21 cellular contexts compared by ENCODE assay signal in genomic region chr19:10043286-10043927, GRCh38. TPM values are rescaled to one million over a fixed set of nuclear protein-coding genes. Genes with fewer than 3 reads are reported as not detected.
DNase-seq lines count a peak whose midpoint lies in the region; ATAC-seq and TF ChIP-seq lines count a peak whose summit lies in the region.
"Had no signal": no experiment of that assay in that cellular context is flagged by ENCODE, and none has a peak within 500 bp of the region (broad histone marks: within the 10 kb centered on the region; RNA-seq: fewer than 3 reads in every experiment).

No MANE protein-coding gene starts in this region.

- no peaks in the 10 kb centered on the region for H3K79me1 ChIP-seq in mesendoderm (ENCODE audit: low read length)

- no peak overlapping the region for H3K4ac ChIP-seq in mesendoderm (ENCODE audit: low read depth, low read length)

- H2AK5ac ChIP-seq in mesendoderm (ENCODE audit: low read length), result no peak overlapping the region

- H3K56ac ChIP-seq in mesendoderm (ENCODE audit: low read length), result no peak overlapping the region

- H3K4me3 ChIP-seq in LNCaP clone FGC (ENCODE audit: low read depth, low read length), result no peak overlapping the region
- H3K4me3 ChIP-seq in astrocyte of the spinal cord (ENCODE audit: low read depth, low read length), result no peak overlapping the region
- H3K4me3 ChIP-seq in mesendoderm (ENCODE audit: low read length), result peak overlapping the region; percentile 22
- H3K4me3 ChIP-seq: stomach had no signal

- TF ChIP-seq CTCF in LNCaP clone FGC (IDR thresholded peaks at IDR 0.05; ENCODE audit: control insufficient read depth, extremely low read depth, insufficient read depth) (no peak), astrocyte of the spinal cord (IDR thresholded peaks at IDR 0.05; ENCODE audit: low read depth, low read length) (no peak)

- no peak overlapping the region for H3K4me2 ChIP-seq in mesendoderm (ENCODE audit: low read length)
- H3K4me2 ChIP-seq: KMS-11 had no signal

- no peaks in the 10 kb centered on the region for H3K79me2 ChIP-seq in mesendoderm (ENCODE audit: control insufficient read depth, insufficient read depth, low read length)

- H3K9me3 Mint-ChIP-seq in immature natural killer cell, result peaks cover 0 to 6% (median under 1%) of the 10 kb centered on the region in 6 donors

- H2BK5ac ChIP-seq in mesendoderm (ENCODE audit: low read length), result no peak overlapping the region

- H2BK120ac ChIP-seq in mesendoderm (ENCODE audit: low read depth, low read length), result no peak overlapping the region

- H4K8ac ChIP-seq in mesendoderm (ENCODE audit: low read depth, low read length), result no peak overlapping the region

- H3K36me3 Mint-ChIP-seq in immature natural killer cell, result no peaks in the 10 kb centered on the region
- H3K36me3 Mint-ChIP-seq: CD14-positive monocyte had no signal

- H4K5ac ChIP-seq in mesendoderm (ENCODE audit: low read length), result no peak overlapping the region

- peaks cover 0 to 2% of the 10 kb centered on the region in 2 donors for H3K4me1 Mint-ChIP-seq in immature natural killer cell
- H3K4me1 Mint-ChIP-seq: activated B cell treated with CpG ODN at 0.5 μM for 24 hours, CD14-positive monocyte had no signal

- H2BK15ac ChIP-seq in mesendoderm (replicated peaks; ENCODE audit: low read depth), result no peak overlapping the region

- WGBS in mesendoderm (ENCODE audit: extremely low coverage, insufficient coverage, low lambda C conversion rate), result no CpG with 5 or more reads among the region's 4 CpGs

- no peaks in the 10 kb centered on the region for H3K36me3 ChIP-seq in mesendoderm (ENCODE audit: control insufficient read depth, insufficient read depth, low read length)
- H3K36me3 ChIP-seq: stomach had no signal

- no peak for ATAC-seq in GM19467 (IDR thresholded peaks at IDR 0.05; ENCODE audit: unreplicated experiment)
- ATAC-seq: SK-N-SH treated with all-trans-retinoic acid at 6 μM for 48 hours had no signal

- no peak overlapping the region for H3K27ac Mint-ChIP-seq in immature natural killer cell
- H3K27ac Mint-ChIP-seq: activated B cell treated with CpG ODN at 0.5 μM for 24 hours; activated naive CD4-positive, alpha-beta T cell treated with anti-CD3 and anti-CD28 coated beads for 36 hours had no signal

- no peak overlapping the region for H3K9ac ChIP-seq in mesendoderm (ENCODE audit: low read length)
- H3K9ac ChIP-seq: KMS-11 had no signal

- no peaks in the 10 kb centered on the region for H3K4me1 ChIP-seq in mesendoderm (ENCODE audit: control insufficient read depth, low read depth, low read length)
- H3K4me1 ChIP-seq: stomach had no signal

- H3K18ac ChIP-seq in mesendoderm (ENCODE audit: low read length), result no peak overlapping the region

- in situ Hi-C loops in G401 (cut with HindIII; ENCODE audit: low sequenced_read_pairs), result no loop called here
- in situ Hi-C loops in astrocyte of the spinal cord (cut with HindIII; ENCODE audit: low sequenced_read_pairs), result no loop called here

- H3K23ac ChIP-seq in mesendoderm (ENCODE audit: low read length), result no peak overlapping the region

- H3K27ac ChIP-seq in mesendoderm (ENCODE audit: low read depth, low read length), result no peak overlapping the region
- H3K27ac ChIP-seq: KMS-11, stomach had no signal

- H3K27me3 ChIP-seq in mesendoderm (ENCODE audit: insufficient read depth, low read length, poor library complexity), result no peaks in the 10 kb centered on the region

- H3K4me3 Mint-ChIP-seq in immature natural killer cell, result no peak overlapping the region
- H3K4me3 Mint-ChIP-seq: activated B cell treated with CpG ODN at 0.5 μM for 24 hours; activated naive CD4-positive, alpha-beta T cell treated with anti-CD3 and anti-CD28 coated beads for 36 hours; CD14-positive monocyte had no signal

- DNase-seq in G401 (ENCODE audit: low spot score) (peak; percentile 1), LNCaP clone FGC (ENCODE audit: low read depth) (peak; percentile 8), astrocyte of the spinal cord (ENCODE audit: low read depth, low spot score) (peak; percentile 65), mesendoderm (peak; percentile 72), dedifferentiated amniotic fluid mesenchymal stem cell (ENCODE audit: extremely low spot score) (no peak), immature natural killer cell (no peak)
- no peak for DNase-seq in activated CD4-positive, alpha-beta T cell treated with anti-CD3 and anti-CD28 coated beads for 1 hour
- DNase-seq: activated B cell treated with CpG ODN at 0.5 μM for 24 hours; activated CD8-positive, alpha-beta memory T cell treated with anti-CD3 and anti-CD28 coated beads, Interleukin-2, amount 50 U/mL, for 4 hours; activated naive CD4-positive, alpha-beta T cell treated with anti-CD3 and anti-CD28 coated beads for 36 hours; GF-D8; GOT3; nucleus accumbens; stomach had no signal

- peaks cover 0 to 12% (median 10%) of the 10 kb centered on the region in 3 donors for H3K27me3 Mint-ChIP-seq in immature natural killer cell (ENCODE audit: low read depth in 3 of 3)

RNA-seq across cellular contexts. Expression of gene RDH8, which starts 30.1 kb away (rescaled TPM):
- total RNA-seq in G401 (2014; rRNA removed; shearing (Covaris generic)), result not detected in 2 replicates
- not detected for polyA plus RNA-seq in mesendoderm (2013, experiment 1 of 2)
- polyA plus RNA-seq in mesendoderm (2013, experiment 2 of 2), result not detected
- polyA plus RNA-seq in immature natural killer cell, result not detected
- total RNA-seq: activated B cell treated with CpG ODN at 0.5 μM for 24 hours; activated naive CD4-positive, alpha-beta T cell treated with anti-CD3 and anti-CD28 coated beads for 36 hours; cerebellum; lung microvascular endothelial cell; stomach had no signal
- polyA plus RNA-seq: CD14-positive monocyte, esophagus, stomach had no signal

RNA-seq across cellular contexts. Expression of gene COL5A3, which starts 33.1 kb away (rescaled TPM):
- not detected in 2 replicates for total RNA-seq in G401 (2014; rRNA removed; shearing (Covaris generic))
- polyA plus RNA-seq in mesendoderm (2013, experiment 1 of 2), result 0.87 TPM
- 0.97 TPM for polyA plus RNA-seq in mesendoderm (2013, experiment 2 of 2)
- not detected for polyA plus RNA-seq in immature natural killer cell
- total RNA-seq: activated B cell treated with CpG ODN at 0.5 μM for 24 hours had no signal
- polyA plus RNA-seq: CD14-positive monocyte had no signal

RNA-seq across cellular contexts. Expression of gene SHFL, which starts 42.7 kb away (rescaled TPM):
- 9.5 and 10.8 TPM in 2 replicates for total RNA-seq in G401 (2014; rRNA removed; shearing (Covaris generic))
- polyA plus RNA-seq in mesendoderm (2013, experiment 1 of 2), result 4.3 TPM
- 4.2 TPM for polyA plus RNA-seq in mesendoderm (2013, experiment 2 of 2)
- 10 to 100 TPM; 39.4 to 78.4 (median 44.2) TPM for polyA plus RNA-seq in immature natural killer cell

RNA-seq across cellular contexts. Expression of gene ANGPTL6, which starts 59.1 kb away (rescaled TPM):
- total RNA-seq in G401 (2014; rRNA removed; shearing (Covaris generic)), result 0.18 and 0.64 TPM in 2 replicates
- 0.03 TPM for polyA plus RNA-seq in mesendoderm (2013, experiment 1 of 2)
- 0.07 TPM for polyA plus RNA-seq in mesendoderm (2013, experiment 2 of 2)
- 1 to 10 TPM in 2 of 3 donors, under 1 TPM in 1; 0.53 to 1.9 (median 1.2) TPM for polyA plus RNA-seq in immature natural killer cell
- polyA plus RNA-seq: CD14-positive monocyte had no signal

Comparison
In these comparisons a context has a peak if more than half of its experiments do, and no peak if none do; other contexts are left out.
1. DNase-seq: peak in G401 (single experiment), LNCaP clone FGC (single experiment), astrocyte of the spinal cord (single experiment) and mesendoderm (single experiment); none in dedifferentiated amniotic fluid mesenchymal stem cell (single experiment), activated CD4-positive, alpha-beta T cell treated with anti-CD3 and anti-CD28 coated beads for 1 hour (single experiment) and immature natural killer cell (0 of 3).